In the genomic region with DNA sequence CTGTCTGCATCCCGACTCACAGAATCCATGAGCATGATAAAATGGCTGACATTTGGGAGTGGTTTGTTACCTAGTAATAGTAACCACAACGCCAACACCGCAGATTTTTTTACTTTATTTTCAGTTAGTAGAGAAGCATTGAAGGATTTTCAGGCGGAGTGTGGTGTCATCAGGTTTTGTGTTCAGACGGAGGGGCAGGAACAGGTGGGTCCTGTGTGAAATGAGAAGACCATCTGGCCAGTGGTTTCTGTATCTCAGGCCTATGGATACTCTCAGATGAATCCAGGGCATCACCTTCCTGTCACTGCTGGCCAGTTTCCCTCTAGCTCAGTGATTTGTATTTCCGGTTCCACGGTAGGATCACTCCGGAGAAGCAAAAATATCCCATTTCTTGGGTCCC, we compare ENCODE assay signal across 1 cellular context.
TF ChIP-seq lines count a peak whose summit lies in the region.

No MANE protein-coding gene starts in this region.

TF ChIP-seq in GM23338, 12 proteins besides CTCF, POLR2A, EP300 and RAD21 (continued from another document):
- TF ChIP-seq ZNF462 (CRISPR knock-in tag; IDR thresholded peaks at IDR 0.05): no peak
- no peak for TF ChIP-seq ZNF114 (CRISPR knock-in tag; IDR thresholded peaks at IDR 0.05)
- no peak for TF ChIP-seq STAT1 (IDR thresholded peaks at IDR 0.05; ENCODE audit: unreplicated experiment)
- no peak for TF ChIP-seq EZH2 (IDR thresholded peaks at IDR 0.05; ENCODE audit: low read depth, unreplicated experiment)
- no peak for TF ChIP-seq POLR2AphosphoS5 (IDR thresholded peaks at IDR 0.05; ENCODE audit: low read depth)
